26 cellular contexts compared by ENCODE assay signal in the genomic region with DNA sequence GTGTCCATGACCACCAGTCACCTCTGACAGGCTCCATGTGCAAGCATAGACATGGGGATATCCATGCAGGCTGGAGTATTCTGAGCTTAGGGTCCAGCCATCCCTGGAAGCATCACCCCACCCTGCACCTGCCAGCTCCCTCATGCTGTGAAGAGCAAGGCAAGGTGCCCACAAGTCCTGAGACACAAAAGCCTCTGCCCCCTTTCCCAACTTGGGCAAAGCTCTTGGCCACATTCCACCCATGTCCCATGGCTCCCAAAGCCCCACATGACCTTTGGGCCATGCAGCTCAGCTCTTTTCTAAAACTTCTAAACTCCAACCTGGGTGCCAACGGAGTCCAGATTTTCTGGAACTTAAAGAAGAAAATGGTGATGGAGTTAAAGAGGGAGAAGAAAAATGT.
"Had no signal": no experiment of that assay in that cellular context is flagged by ENCODE, and none has a peak within 500 bp of the region (broad histone marks: within the 10 kb centered on the region; RNA-seq: fewer than 3 reads in every experiment).

No MANE protein-coding gene starts in this region.

- H3K27me3 ChIP-seq: suprapubic skin, testis, thyroid gland, tibial artery, tibial nerve, transverse colon, upper lobe of left lung, upper lobe of right lung, uterus, vagina had no signal

- H3K4me1 ChIP-seq: stomach, suprapubic skin, testis, thyroid gland, tibial artery, tibial nerve, transverse colon, upper lobe of left lung, upper lobe of right lung, uterus, vagina had no signal

- FAIRE-seq: urothelium cell line had no signal

- H3K9me3 ChIP-seq: suprapubic skin, testis, thoracic aorta, thyroid gland, tibial artery, tibial nerve, transverse colon, upper lobe of left lung, upper lobe of right lung, uterus, vagina had no signal

- H3K36me3 ChIP-seq: stomach, suprapubic skin, thoracic aorta, thyroid gland, tibial artery, tibial nerve, transverse colon, upper lobe of left lung, upper lobe of right lung, uterus, vagina had no signal

- DNase-seq: stimulated activated CD4-positive, alpha-beta T cell treated with anti-CD3 and anti-CD28 coated beads, Interleukin-2, amount 100 ng/mL, for 48 hours; stimulated activated CD4-positive, alpha-beta T cell treated with anti-CD3 and anti-CD28 coated beads, Interleukin-4, amount 100 ng/mL, for 1 hour; stimulated activated CD4-positive, alpha-beta T cell treated with anti-CD3 and anti-CD28 coated beads, Interleukin-4, amount 100 ng/mL, for 24 hours; stimulated activated CD4-positive, alpha-beta T cell treated with anti-CD3 and anti-CD28 coated beads, Interleukin-4, amount 100 ng/mL, for 4 hours; stimulated activated CD8-positive, alpha-beta memory T cell treated with anti-CD3 and anti-CD28 coated beads, Interleukin-4, amount 100 ng/mL, for 48 hours; stimulated activated naive B cell treated with anti-CD40 and anti-IgM and Interleukin-4, amounts not matched to agents 10 μg/mL and 1 μg/mL and 100 μg/mL, for 72 hours; stimulated activated naive CD4-positive, alpha-beta T cell; stimulated activated naive CD4-positive, alpha-beta T cell treated with Interleukin-2 at 50 U/mL for 16 hours; stimulated activated naive CD8-positive, alpha-beta T cell treated with anti-CD3 and anti-CD28 coated beads, Interleukin-15, amount 100 ng/mL, for 72 hours; stimulated activated naive CD8-positive, alpha-beta T cell treated with anti-CD3 and anti-CD28 coated beads, Interleukin-15, Interleukin-2, amounts not matched to agents 100 U/mL and 50 U/mL, for 24 hours; stomach; substantia nigra; testis; thyroid gland; tibial artery; transverse colon; trophoblast cell; upper lobe of left lung; upper lobe of right lung; uterus had no signal

- ATAC-seq: stimulated activated memory B cell treated with anti-CD40 and anti-IgM and Interleukin-4, amounts not matched to agents 10 μg/mL and 1 μg/mL and 100 μg/mL, for 72 hours; stimulated activated naive B cell treated with anti-CD40 and anti-IgM and Interleukin-4, amounts not matched to agents 10 μg/mL and 1 μg/mL and 100 μg/mL, for 72 hours; stimulated activated naive CD8-positive, alpha-beta T cell treated with anti-CD3 and anti-CD28 coated beads, Interleukin-15, amount 100 ng/mL, for 72 hours; stimulated activated naive CD8-positive, alpha-beta T cell treated with anti-CD3 and anti-CD28 coated beads, Interleukin-15, Interleukin-2, amounts not matched to agents 100 U/mL and 50 U/mL, for 24 hours; upper lobe of right lung had no signal

- H3K27ac ChIP-seq: stomach, suprapubic skin, testis, thoracic aorta, thyroid gland, tibial artery, tibial nerve, transverse colon, upper lobe of left lung, upper lobe of right lung, uterus, vagina had no signal

- H3K4me3 ChIP-seq: stomach, suprapubic skin, testis, thoracic aorta, thyroid gland, tibial artery, tibial nerve, transverse colon, upper lobe of left lung, upper lobe of right lung, uterus, vagina had no signal
